ENCODE assay signal across 19 cellular contexts in the genomic region with DNA sequence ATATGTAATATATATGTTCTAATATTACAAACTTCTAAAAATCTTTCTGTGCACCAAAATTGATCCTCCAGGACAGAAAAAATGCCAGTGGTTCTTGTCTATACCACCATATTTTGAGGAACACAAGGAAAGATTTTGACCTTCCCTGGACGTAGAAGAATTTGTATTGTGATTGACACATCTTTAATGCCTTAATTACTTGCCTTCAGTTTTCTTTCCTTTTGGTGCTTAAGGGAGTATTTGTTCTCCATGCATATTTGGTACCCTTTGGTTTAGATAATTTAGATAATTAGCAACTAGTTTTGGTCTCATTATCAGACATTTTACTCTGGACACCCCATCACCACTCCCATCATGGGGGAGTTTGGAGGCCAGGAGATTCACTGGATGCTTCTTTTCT. TPM values are rescaled to one million over a fixed set of nuclear protein-coding genes. Genes with fewer than 3 reads are reported as not detected.
DNase-seq lines count a peak whose midpoint lies in the region; ATAC-seq and TF ChIP-seq lines count a peak whose summit lies in the region.
"Had no signal": no experiment of that assay in that cellular context is flagged by ENCODE, and none has a peak within 500 bp of the region (broad histone marks: within the 10 kb centered on the region; RNA-seq: fewer than 3 reads in every experiment).

No MANE protein-coding gene starts in this region.

- peaks cover 63% of the 10 kb centered on the region for H3K4me1 Mint-ChIP-seq in activated naive CD4-positive, alpha-beta T cell treated with anti-CD3 and anti-CD28 coated beads, Interleukin-2, amount 10 ng/mL, durations not matched to agents 7 days and 5 days
- peaks cover 76% of the 10 kb centered on the region for H3K4me1 Mint-ChIP-seq in activated naive CD8-positive, alpha-beta T cell treated with anti-CD3 and anti-CD28 coated beads, Interleukin-2, amount 50 U/mL, for 24 hours
- peaks cover 72% of the 10 kb centered on the region for H3K4me1 Mint-ChIP-seq in stimulated activated memory B cell treated with anti-CD40 and anti-IgM and Interleukin-4, amounts not matched to agents 10 μg/mL and 1 μg/mL and 100 μg/mL, for 72 hours

- in situ Hi-C loops in GM23248 (cut with MboI): no loop called here

- H3K27ac ChIP-seq in MM.1S (ENCODE audit: low read length) (peak overlapping the region; percentile 89), GM23248 (no peak overlapping the region), SK-N-SH (ENCODE audit: low read depth in 2 of 2, low read length in 1 of 2) (no peak overlapping the region)
- H3K27ac ChIP-seq: sigmoid colon, thoracic aorta had no signal

- peaks cover 11% of the 10 kb centered on the region for H3K36me3 Mint-ChIP-seq in activated naive CD4-positive, alpha-beta T cell treated with anti-CD3 and anti-CD28 coated beads, Interleukin-2, amount 10 ng/mL, durations not matched to agents 7 days and 5 days
- peaks cover 28% of the 10 kb centered on the region for H3K36me3 Mint-ChIP-seq in activated naive CD8-positive, alpha-beta T cell treated with anti-CD3 and anti-CD28 coated beads, Interleukin-2, amount 50 U/mL, for 24 hours (ENCODE audit: low read depth)
- peaks cover 5% of the 10 kb centered on the region for H3K36me3 Mint-ChIP-seq in stimulated activated memory B cell treated with anti-CD40 and anti-IgM and Interleukin-4, amounts not matched to agents 10 μg/mL and 1 μg/mL and 100 μg/mL, for 72 hours

- H3K9me3 ChIP-seq in MM.1S (replicated peaks; ENCODE audit: insufficient read depth, low read length) (no peaks in the 10 kb centered on the region), GM23248 (ENCODE audit: low read depth) (no peaks in the 10 kb centered on the region), SK-N-SH (no peaks in the 10 kb centered on the region)
- H3K9me3 ChIP-seq: HAP-1, MG63, sigmoid colon, thoracic aorta had no signal

- no peak for ATAC-seq in activated naive CD8-positive, alpha-beta T cell treated with anti-CD3 and anti-CD28 coated beads, Interleukin-2, amount 50 U/mL, for 24 hours
- ATAC-seq in stimulated activated memory B cell treated with anti-CD40 and anti-IgM and Interleukin-4, amounts not matched to agents 10 μg/mL and 1 μg/mL and 100 μg/mL, for 72 hours: no peak
- ATAC-seq: left colon had no signal

- CTCF ChIA-PET in activated naive CD4-positive, alpha-beta T cell treated with anti-CD3 and anti-CD28 coated beads, Interleukin-2, amount 10 ng/mL, durations not matched to agents 7 days and 5 days (lab: Charles Lee): interaction anchor here (1.0 kb wide), 1 partner anchor 10 kb away, joined by 3 read pairs; no protein-coding TSS in a partner anchor
- CTCF ChIA-PET in SK-N-SH (lab: Yijun Ruan, JAX): no interaction called here

- H3K9ac ChIP-seq in MM.1S (ENCODE audit: low read length) (peak overlapping the region; percentile 49; the same call in 1 of the 2 replicates), GM23248 (no peak overlapping the region), SK-N-SH (no peak overlapping the region)

- H3K4me2 ChIP-seq in MM.1S (ENCODE audit: low read depth, low read length): peak overlapping the region; percentile 83
- no peak overlapping the region for H3K4me2 ChIP-seq in GM23248 (ENCODE audit: unreplicated experiment)
- H3K4me2 ChIP-seq in SK-N-SH: no peak overlapping the region

- no peaks in the 10 kb centered on the region for H3K9me3 Mint-ChIP-seq in activated naive CD4-positive, alpha-beta T cell treated with anti-CD3 and anti-CD28 coated beads, Interleukin-2, amount 10 ng/mL, durations not matched to agents 7 days and 5 days
- H3K9me3 Mint-ChIP-seq in activated naive CD8-positive, alpha-beta T cell treated with anti-CD3 and anti-CD28 coated beads, Interleukin-2, amount 50 U/mL, for 24 hours: no peaks in the 10 kb centered on the region
- H3K9me3 Mint-ChIP-seq in stimulated activated memory B cell treated with anti-CD40 and anti-IgM and Interleukin-4, amounts not matched to agents 10 μg/mL and 1 μg/mL and 100 μg/mL, for 72 hours: no peaks in the 10 kb centered on the region

- H3K4me3 Mint-ChIP-seq in activated naive CD4-positive, alpha-beta T cell treated with anti-CD3 and anti-CD28 coated beads, Interleukin-2, amount 10 ng/mL, durations not matched to agents 7 days and 5 days: peak overlapping the region; percentile 13
- peak overlapping the region; percentile 77 for H3K4me3 Mint-ChIP-seq in activated naive CD8-positive, alpha-beta T cell treated with anti-CD3 and anti-CD28 coated beads, Interleukin-2, amount 50 U/mL, for 24 hours
- H3K4me3 Mint-ChIP-seq in stimulated activated memory B cell treated with anti-CD40 and anti-IgM and Interleukin-4, amounts not matched to agents 10 μg/mL and 1 μg/mL and 100 μg/mL, for 72 hours: peak overlapping the region; percentile 70

- no peak for DNase-seq in activated naive CD4-positive, alpha-beta T cell treated with anti-CD3 and anti-CD28 coated beads, Interleukin-2, amount 10 ng/mL, durations not matched to agents 7 days and 5 days
- no peak for DNase-seq in activated naive CD4-positive, alpha-beta T cell treated with anti-CD3 and anti-CD28 coated beads, Interleukin-2, amount 50 U/mL, for 16 hours
- DNase-seq in MM.1S: no peak
- DNase-seq in activated naive CD8-positive, alpha-beta T cell treated with anti-CD3 and anti-CD28 coated beads, Interleukin-2, amount 50 U/mL, for 24 hours: no peak
- DNase-seq in NCI-H2171 (lab: John Stamatoyannopoulos, UW): no peak
- DNase-seq in GM23248: no peak
- DNase-seq in SK-N-SH: no peak
- DNase-seq: amygdala, GF-D8, hippocampal formation, left colon, NCI-H2029, NCI-H526 treated with DMSO at 0.1 percent for 48 hours, occipital lobe, sigmoid colon had no signal

- peaks cover 25% of the 10 kb centered on the region for H3F3A ChIP-seq in MM.1S (ENCODE audit: insufficient read depth, low read length)
- peaks cover 14% of the 10 kb centered on the region for H3F3A ChIP-seq in GM23248 (ENCODE audit: insufficient read depth)
- no peaks in the 10 kb centered on the region for H3F3A ChIP-seq in SK-N-SH (replicated peaks; ENCODE audit: insufficient read depth)

- peak overlapping the region; percentile 93 for H3K27ac Mint-ChIP-seq in activated naive CD4-positive, alpha-beta T cell treated with anti-CD3 and anti-CD28 coated beads, Interleukin-2, amount 10 ng/mL, durations not matched to agents 7 days and 5 days
- H3K27ac Mint-ChIP-seq in activated naive CD8-positive, alpha-beta T cell treated with anti-CD3 and anti-CD28 coated beads, Interleukin-2, amount 50 U/mL, for 24 hours: peak overlapping the region; percentile 99
- peak overlapping the region; percentile 95 for H3K27ac Mint-ChIP-seq in stimulated activated memory B cell treated with anti-CD40 and anti-IgM and Interleukin-4, amounts not matched to agents 10 μg/mL and 1 μg/mL and 100 μg/mL, for 72 hours

- peaks cover 28% of the 10 kb centered on the region for H3K4me1 ChIP-seq in MM.1S (ENCODE audit: low read length)
- peaks cover 6% of the 10 kb centered on the region for H3K4me1 ChIP-seq in GM23248 (ENCODE audit: insufficient read depth)
- peaks cover 3 to 5% of the 10 kb centered on the region in 2 experiments; a peak in 2 of 4 replicates for H3K4me1 ChIP-seq in SK-N-SH (ENCODE audit: control insufficient read depth in 1 of 2, insufficient read depth in 2 of 2, low read depth in 1 of 2, low read length in 1 of 2)
- H3K4me1 ChIP-seq: sigmoid colon had no signal

- no peaks in the 10 kb centered on the region for H3K27me3 ChIP-seq in MM.1S (replicated peaks; ENCODE audit: insufficient read depth, low read length)
- no peaks in the 10 kb centered on the region for H3K27me3 ChIP-seq in GM23248 (replicated peaks; ENCODE audit: insufficient read depth)
- H3K27me3 ChIP-seq in SK-N-SH (ENCODE audit: insufficient read depth): no peaks in the 10 kb centered on the region
- H3K27me3 ChIP-seq: MG63, sigmoid colon had no signal

- WGBS in GM23248 (ENCODE audit: low coverage in 1 of 2, low lambda C conversion rate in 2 of 2, missing lambda C conversion rate in 2 of 2), 2 experiments: 100% methylated on average over 1 of the region's 1 CpG
- 86% methylated on average over 1 of the region's 1 CpG for WGBS in SK-N-SH (ENCODE audit: low lambda C conversion rate)

- no peaks in the 10 kb centered on the region for H3K9me2 ChIP-seq in MM.1S (replicated peaks; ENCODE audit: insufficient read depth, low read length)
- H3K9me2 ChIP-seq in GM23248 (ENCODE audit: insufficient read depth): no peaks in the 10 kb centered on the region
- no peaks in the 10 kb centered on the region for H3K9me2 ChIP-seq in SK-N-SH

- H3K4me3 ChIP-seq in MM.1S (ENCODE audit: low read length) (peak overlapping the region; percentile 41), GM23248 (no peak overlapping the region), SK-N-SH (ENCODE audit: low read depth in 2 of 2, low read length in 1 of 2) (no peak overlapping the region)
- H3K4me3 ChIP-seq: HAP-1, MG63, sigmoid colon, thoracic aorta had no signal

- TF ChIP-seq RAD21 in SK-N-SH (IDR thresholded peaks at IDR 0.05; ENCODE audit: low read length): no peak

- H2AFZ ChIP-seq in MM.1S (ENCODE audit: low read length): no peak overlapping the region
- H2AFZ ChIP-seq in GM23248: no peak overlapping the region
- H2AFZ ChIP-seq in SK-N-SH (ENCODE audit: low read depth): no peak overlapping the region

- no peak for TF ChIP-seq CTCF in MM.1S (IDR thresholded peaks at IDR 0.05; ENCODE audit: low read length)
- TF ChIP-seq CTCF in SK-N-SH (IDR thresholded peaks at IDR 0.05): no peak

- no peaks in the 10 kb centered on the region for H3K27me3 Mint-ChIP-seq in activated naive CD4-positive, alpha-beta T cell treated with anti-CD3 and anti-CD28 coated beads, Interleukin-2, amount 10 ng/mL, durations not matched to agents 7 days and 5 days
- no peaks in the 10 kb centered on the region for H3K27me3 Mint-ChIP-seq in activated naive CD8-positive, alpha-beta T cell treated with anti-CD3 and anti-CD28 coated beads, Interleukin-2, amount 50 U/mL, for 24 hours
- H3K27me3 Mint-ChIP-seq in stimulated activated memory B cell treated with anti-CD40 and anti-IgM and Interleukin-4, amounts not matched to agents 10 μg/mL and 1 μg/mL and 100 μg/mL, for 72 hours: no peaks in the 10 kb centered on the region

- peaks cover 86% of the 10 kb centered on the region for H3K79me2 ChIP-seq in MM.1S (ENCODE audit: low read length)
- H3K79me2 ChIP-seq in GM23248 (ENCODE audit: insufficient read depth): peaks cover 96% of the 10 kb centered on the region
- peaks cover 76% of the 10 kb centered on the region for H3K79me2 ChIP-seq in SK-N-SH (ENCODE audit: insufficient read depth)

- no peak for TF ChIP-seq EP300 in SK-N-SH (IDR thresholded peaks at IDR 0.05; ENCODE audit: borderline replicate concordance in 1 of 2, low read depth in 1 of 2, low read length in 1 of 2)

- H4K20me1 ChIP-seq in MM.1S (ENCODE audit: insufficient read depth, low read length) (no peaks in the 10 kb centered on the region), GM23248 (ENCODE audit: insufficient read depth) (no peaks in the 10 kb centered on the region; the same call in 1 of the 2 replicates), SK-N-SH (ENCODE audit: insufficient read depth) (peaks cover 60% of the 10 kb centered on the region)

- POLR2A ChIA-PET in SK-N-SH (lab: Yijun Ruan, JAX): no interaction called here

- H3K36me3 ChIP-seq in MM.1S (replicated peaks; ENCODE audit: insufficient read depth, low read length) (no peaks in the 10 kb centered on the region), GM23248 (ENCODE audit: low read depth) (no peaks in the 10 kb centered on the region), SK-N-SH (replicated peaks in 1 of 2; ENCODE audit: control insufficient read depth in 1 of 2, insufficient read depth in 2 of 2, low read length in 1 of 2) (no peaks in the 10 kb centered on the region)
- H3K36me3 ChIP-seq: HAP-1, MG63, sigmoid colon, thoracic aorta had no signal

RNA-seq across cellular contexts. Expression of gene TRAF3, which starts 27.6 kb away (rescaled TPM):
- 17.9 and 18.6 TPM in 2 replicates for total RNA-seq in GM23248 (2014; rRNA removed; shearing (Covaris generic))
- polyA plus RNA-seq in GM23248 (2016; fragmentation: Nextera tagmentation; extraction: Ambion mirVana) (7.8 and 7.9 TPM in 2 replicates), SK-N-SH (2012; rRNA removed) (16.5 and 17.9 TPM in 2 replicates)
- 14.6 and 16.4 TPM in 2 replicates for polyA plus RNA-seq in SK-N-SH (2012; cell fraction: cytosol; rRNA removed)
- 21.0 and 31.9 TPM in 2 replicates for polyA plus RNA-seq in SK-N-SH (2012; cell fraction: nucleus; rRNA removed)

Comparison
In these comparisons a context has a peak if more than half of its experiments do, and no peak if none do; other contexts are left out.
1. H3K4me3 Mint-ChIP-seq: peak in every context shown above with its lines; median percentile 77 in activated naive CD8-positive, alpha-beta T cell treated with anti-CD3 and anti-CD28 coated beads, Interleukin-2, amount 50 U/mL, for 24 hours; 70 in stimulated activated memory B cell treated with anti-CD40 and anti-IgM and Interleukin-4, amounts not matched to agents 10 μg/mL and 1 μg/mL and 100 μg/mL, for 72 hours; 13 in activated naive CD4-positive, alpha-beta T cell treated with anti-CD3 and anti-CD28 coated beads, Interleukin-2, amount 10 ng/mL, durations not matched to agents 7 days and 5 days.